ENCODE assay signal across 8 cellular contexts in genomic region chr1:67489643-67490042, GRCh38. TPM values are rescaled to one million over a fixed set of nuclear protein-coding genes. Genes with fewer than 3 reads are reported as not detected.
DNase-seq lines count a peak whose midpoint lies in the region; ATAC-seq, FAIRE-seq and TF ChIP-seq lines count a peak whose summit lies in the region.

No MANE protein-coding gene starts in this region.

- no peak overlapping the region for H3K27ac Mint-ChIP-seq in activated T-cell treated with anti-CD3 and anti-CD28 coated beads, Interleukin-2, amount 50 U/mL, for 72 hours
- no peak overlapping the region for H3K27ac Mint-ChIP-seq in osteocyte (ENCODE audit: unreplicated experiment)

- whole genome bisulfite sequencing in small intestine, 3 donors: 52 to 55% (median 53%) methylated on average over 1 of the region's 1 CpG

- H3K27ac ChIP-seq in small intestine (ENCODE audit: low read depth in 1 of 2, low read length in 1 of 2): no peak overlapping the region

- DNase-seq in activated T-cell treated with anti-CD3 and anti-CD28 coated beads, Interleukin-2, amount 50 U/mL, for 72 hours: peak in 1 of 2 donors; percentile 4
- DNase-seq in activated T-cell treated with anti-CD3 and anti-CD28 coated beads, Interleukin-2, amount 50 U/mL, for 48 hours: no peak
- DNase-seq in M059J (ENCODE audit: low read depth) (peak; percentile 56), cerebellar cortex (ENCODE audit: low spot score) (peak; percentile 30), osteocyte (ENCODE audit: extremely low spot score, unreplicated experiment) (no peak), small intestine (no peak), medulla oblongata (ENCODE audit: extremely low spot score) (no peak)

- no peaks in the 10 kb centered on the region for H3K4me1 ChIP-seq in small intestine (ENCODE audit: control insufficient read depth in 2 of 2, insufficient read depth in 1 of 2, low read depth in 1 of 2, low read length in 1 of 2)

- H3K27me3 Mint-ChIP-seq in activated T-cell treated with anti-CD3 and anti-CD28 coated beads, Interleukin-2, amount 50 U/mL, for 72 hours (ENCODE audit: low read depth): no peaks in the 10 kb centered on the region
- peaks cover 2% of the 10 kb centered on the region for H3K27me3 Mint-ChIP-seq in osteocyte (ENCODE audit: unreplicated experiment)

- H3K36me3 Mint-ChIP-seq in activated T-cell treated with anti-CD3 and anti-CD28 coated beads, Interleukin-2, amount 50 U/mL, for 72 hours (ENCODE audit: insufficient read depth in 2 of 2): no peaks in the 10 kb centered on the region
- H3K36me3 Mint-ChIP-seq in osteocyte (ENCODE audit: unreplicated experiment): no peaks in the 10 kb centered on the region

- ATAC-seq in activated T-cell treated with anti-CD3 and anti-CD28 coated beads, Interleukin-2, amount 50 U/mL, for 72 hours (replicated peaks in 1 of 2): peak; percentile 71 to 81
- ATAC-seq in HG03342 (IDR thresholded peaks at IDR 0.05; ENCODE audit: unreplicated experiment): no peak

- H3K9me3 Mint-ChIP-seq in activated T-cell treated with anti-CD3 and anti-CD28 coated beads, Interleukin-2, amount 50 U/mL, for 72 hours: no peaks in the 10 kb centered on the region
- H3K9me3 Mint-ChIP-seq in osteocyte (ENCODE audit: unreplicated experiment): no peaks in the 10 kb centered on the region

- H3K9me3 ChIP-seq in small intestine (ENCODE audit: control insufficient read depth, low read depth): no peaks in the 10 kb centered on the region

- H3K4me3 Mint-ChIP-seq in activated T-cell treated with anti-CD3 and anti-CD28 coated beads, Interleukin-2, amount 50 U/mL, for 72 hours: no peak overlapping the region
- no peak overlapping the region for H3K4me3 Mint-ChIP-seq in osteocyte (ENCODE audit: unreplicated experiment)

- H3K27me3 ChIP-seq in small intestine (ENCODE audit: control insufficient read depth in 2 of 2, insufficient read depth in 2 of 2, low read length in 2 of 2): no peaks in the 10 kb centered on the region

- no peak for FAIRE-seq in small intestine (lab: Jason Lieb, UNC)

- no peaks in the 10 kb centered on the region for H3K36me3 ChIP-seq in small intestine (ENCODE audit: control insufficient read depth in 2 of 2, insufficient read depth in 2 of 2, low read length in 2 of 2)

- H3K4me3 ChIP-seq in small intestine (ENCODE audit: low read depth in 1 of 2, low read length in 2 of 2): no peak overlapping the region

- H3K4me1 Mint-ChIP-seq in activated T-cell treated with anti-CD3 and anti-CD28 coated beads, Interleukin-2, amount 50 U/mL, for 72 hours (ENCODE audit: low read depth): no peaks in the 10 kb centered on the region
- H3K4me1 Mint-ChIP-seq in osteocyte (ENCODE audit: unreplicated experiment): peaks cover 5% of the 10 kb centered on the region

- peak; percentile 49 for TF ChIP-seq CTCF in osteocyte (IDR thresholded peaks at IDR 0.05)

RNA-seq across cellular contexts. Expression of gene SERBP1, which starts 59.4 kb away (rescaled TPM):
- total RNA-seq in activated T-cell treated with anti-CD3 and anti-CD28 coated beads, Interleukin-2, amount 50 U/mL, for 72 hours: 100 to 1,000 TPM; 288 to 386 TPM
- total RNA-seq in M059J (2014; rRNA removed; shearing (Covaris generic)): 218 and 303 TPM in 2 replicates
- 171 and 182 TPM in 2 replicates for total RNA-seq in osteocyte
- polyA plus RNA-seq in small intestine: 100 to 1,000 TPM in 2 of 3 donors, 10 to 100 TPM in 1; 90.8 to 194 (median 113) TPM

Comparison
In these comparisons a context has a peak if more than half of its experiments do, and no peak if none do; other contexts are left out.
1. DNase-seq: peak in M059J (single experiment) and cerebellar cortex (single experiment); none in activated T-cell treated with anti-CD3 and anti-CD28 coated beads, Interleukin-2, amount 50 U/mL, for 48 hours (0 of 2), osteocyte (single experiment), small intestine (single experiment) and medulla oblongata (single experiment).